Comparison of ENCODE assay signal across 12 cellular contexts in genomic region chr1:162697140-162697895, GRCh38.
A peak's percentile ranks its signal among the peaks of the same experiment; 100 is the strongest.
DNase-seq lines count a peak whose midpoint lies in the region; ATAC-seq and TF ChIP-seq lines count a peak whose summit lies in the region.
"Had no signal": no experiment of that assay in that cellular context is flagged by ENCODE, and none has a peak within 500 bp of the region (broad histone marks: within the 10 kb centered on the region; RNA-seq: fewer than 3 reads in every experiment).

No MANE protein-coding gene starts in this region.

- CTCF ChIA-PET in Calu3 (lab: Charles Lee): interaction anchor here (0.5 to 1.8 kb wide), 2 partner anchors 103 to 335 kb away, joined by 3 to 4 read pairs; no protein-coding TSS in a partner anchor

- intact Hi-C loops in Calu3 (cut with micrococcal nuclease; ENCODE audit: unreplicated experiment): no loop called here

- H2AFZ ChIP-seq in osteoblast (ENCODE audit: low read length): no peak overlapping the region

- peak overlapping the region; percentile 3 for H3K4me3 Mint-ChIP-seq in Calu3 (ENCODE audit: low read depth, unreplicated experiment)

- H3K79me2 ChIP-seq in osteoblast (ENCODE audit: insufficient read depth, low read length): peaks cover 99% of the 10 kb centered on the region

- peaks cover 6% of the 10 kb centered on the region for H3K36me3 ChIP-seq in osteoblast (ENCODE audit: insufficient read depth, low read length)

- BruUV-seq in Calu3 (replicated peaks; lab: Mats Ljungman, UMichigan): no TSS peak

- TF ChIP-seq CTCF in Calu3 (IDR thresholded peaks at IDR 0.05; ENCODE audit: unreplicated experiment) (no peak), epithelial cell of esophagus (IDR thresholded peaks at IDR 0.05; ENCODE audit: insufficient read depth, low read depth, low read length, missing control alignments) (no peak), osteoblast (IDR thresholded peaks at IDR 0.05; ENCODE audit: extremely low read depth, low read depth, low read length) (no peak)

- ATAC-seq in HG03442 (IDR thresholded peaks at IDR 0.05; ENCODE audit: unreplicated experiment) (peak; percentile 52), HG03439 (IDR thresholded peaks at IDR 0.05; ENCODE audit: unreplicated experiment) (no peak)

- H3K36me3 Mint-ChIP-seq in Calu3 (ENCODE audit: insufficient read depth, unreplicated experiment): no peaks in the 10 kb centered on the region

- H3K4me3 ChIP-seq in epithelial cell of esophagus (ENCODE audit: low read length) (no peak overlapping the region), osteoblast (ENCODE audit: insufficient read depth, low read length) (no peak overlapping the region)
- H3K4me3 ChIP-seq: K562 had no signal

- peaks cover 37% of the 10 kb centered on the region for H4K20me1 ChIP-seq in osteoblast (ENCODE audit: insufficient read depth, low read length)

- H3K4me1 Mint-ChIP-seq in Calu3 (ENCODE audit: low read depth, unreplicated experiment): peaks cover 14% of the 10 kb centered on the region

- no peaks in the 10 kb centered on the region for H3K9me3 Mint-ChIP-seq in Calu3 (ENCODE audit: low read depth, unreplicated experiment)

- no peak overlapping the region for H3K4me2 ChIP-seq in osteoblast (ENCODE audit: insufficient read depth, low read length)

- H3K27me3 Mint-ChIP-seq in Calu3 (ENCODE audit: unreplicated experiment): no peaks in the 10 kb centered on the region

- H3K27me3 ChIP-seq in osteoblast (ENCODE audit: insufficient read depth, low read length): no peaks in the 10 kb centered on the region

- peak overlapping the region; percentile 3 for H3K27ac Mint-ChIP-seq in Calu3 (ENCODE audit: unreplicated experiment)

- no peaks in the 10 kb centered on the region for H3K9me3 ChIP-seq in osteoblast (ENCODE audit: low read depth, low read length)

- H3K4me1 ChIP-seq in osteoblast (ENCODE audit: insufficient read depth, low read length): peaks cover 23% of the 10 kb centered on the region

- peak overlapping the region; percentile 24 for H3K27ac ChIP-seq in osteoblast (ENCODE audit: low read depth, low read length)

- DNase-seq in Calu3: no peak
- peak; percentile 51 for DNase-seq in epithelial cell of esophagus (ENCODE audit: low read depth)
- no peak for DNase-seq in osteoblast (ENCODE audit: insufficient read length, low spot score, missing footprints)
- DNase-seq in cortex of kidney (lab: John Stamatoyannopoulos, UW): no peak
- DNase-seq in medulla oblongata (ENCODE audit: extremely low spot score): no peak
- no peak for DNase-seq in T1000 (lab: John Stamatoyannopoulos, UW)
- DNase-seq: amniotic stem cell, kidney, small intestine had no signal
